Comparison of ENCODE assay signal across 30 cellular contexts in the genomic region with DNA sequence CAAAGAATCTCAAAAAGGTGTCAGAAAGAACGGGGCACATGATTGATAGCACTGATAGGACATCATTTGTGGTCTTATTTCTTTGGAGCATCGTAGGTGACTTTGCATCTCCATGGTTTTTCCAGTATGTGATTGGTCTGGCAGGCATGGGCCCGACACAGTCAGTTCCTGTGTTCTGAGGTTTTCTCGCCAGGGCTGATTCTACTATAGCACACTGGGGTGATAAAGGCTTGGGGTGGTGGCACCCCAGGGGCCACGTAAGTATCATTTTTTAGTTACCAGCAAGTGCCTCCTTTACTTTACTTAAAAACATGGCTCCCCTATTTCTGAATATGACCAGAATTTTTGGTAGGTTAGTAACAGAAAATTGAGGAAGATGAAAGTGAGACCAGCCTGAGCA.
"Had no signal": no experiment of that assay in that cellular context is flagged by ENCODE, and none has a peak within 500 bp of the region (broad histone marks: within the 10 kb centered on the region; RNA-seq: fewer than 3 reads in every experiment).

No MANE protein-coding gene starts in this region.

- H3K27ac Mint-ChIP-seq: activated B cell treated with CpG ODN at 0.5 μM for 24 hours; activated CD8-positive, alpha-beta T cell treated with anti-CD3 and anti-CD28 coated beads for 36 hours; activated naive CD4-positive, alpha-beta T cell treated with anti-CD3 and anti-CD28 coated beads, Interleukin-2, amount 10 ng/mL, durations not matched to agents 7 days and 5 days; activated naive CD4-positive, alpha-beta T cell treated with anti-CD3 and anti-CD28 coated beads, Interleukin-2, amount 50 U/mL, for 72 hours; activated naive CD8-positive, alpha-beta T cell treated with anti-CD3 and anti-CD28 coated beads, Interleukin-2, amount 10 ng/mL, durations not matched to agents 7 days and 5 days; effector memory CD8-positive, alpha-beta T cell; T-helper 17 cell; T-helper 2 cell treated with Interferon-gamma antibody and Interleukin-4, amounts not matched to agents 5 μg/mL and 100 μg/mL, for 36 hours had no signal

- H3K4me3 ChIP-seq: ascending aorta, esophagus squamous epithelium, gastroesophageal sphincter, heart right ventricle had no signal

- ATAC-seq: activated CD4-positive, CD25-positive, alpha-beta regulatory T cell treated with anti-CD3 and anti-CD28 coated beads, Interleukin-2, amount 50 U/mL, for 24 hours; activated CD8-positive, alpha-beta T cell treated with anti-CD3 and anti-CD28 coated beads for 36 hours; activated T-cell treated with anti-CD3 and anti-CD28 coated beads, Interleukin-2, amount 50 U/mL, for 4 hours; effector memory CD8-positive, alpha-beta T cell; gastroesophageal sphincter; heart right ventricle; T-helper 17 cell had no signal

- H3K27me3 Mint-ChIP-seq: activated B cell treated with CpG ODN at 0.5 μM for 24 hours; activated CD8-positive, alpha-beta T cell treated with anti-CD3 and anti-CD28 coated beads for 36 hours; activated naive CD4-positive, alpha-beta T cell treated with anti-CD3 and anti-CD28 coated beads, Interleukin-2, amount 10 ng/mL, durations not matched to agents 7 days and 5 days; activated naive CD8-positive, alpha-beta T cell treated with anti-CD3 and anti-CD28 coated beads, Interleukin-2, amount 10 ng/mL, durations not matched to agents 7 days and 5 days; effector memory CD8-positive, alpha-beta T cell had no signal

- H3K9me3 Mint-ChIP-seq: activated B cell treated with CpG ODN at 0.5 μM for 24 hours; activated CD8-positive, alpha-beta T cell treated with anti-CD3 and anti-CD28 coated beads for 36 hours; activated naive CD4-positive, alpha-beta T cell treated with anti-CD3 and anti-CD28 coated beads, Interleukin-2, amount 10 ng/mL, durations not matched to agents 7 days and 5 days; activated naive CD4-positive, alpha-beta T cell treated with anti-CD3 and anti-CD28 coated beads, Interleukin-2, amount 50 U/mL, for 72 hours; activated naive CD8-positive, alpha-beta T cell treated with anti-CD3 and anti-CD28 coated beads, Interleukin-2, amount 10 ng/mL, durations not matched to agents 7 days and 5 days; activated T-cell treated with anti-CD3 and anti-CD28 coated beads, Interleukin-2, amount 50 U/mL, for 4 hours; central memory CD8-positive, alpha-beta T cell; effector memory CD8-positive, alpha-beta T cell had no signal

- H3K4me1 Mint-ChIP-seq: activated B cell treated with CpG ODN at 0.5 μM for 24 hours; activated naive CD4-positive, alpha-beta T cell treated with anti-CD3 and anti-CD28 coated beads, Interleukin-2, amount 10 ng/mL, durations not matched to agents 7 days and 5 days; activated naive CD8-positive, alpha-beta T cell treated with anti-CD3 and anti-CD28 coated beads, Interleukin-2, amount 10 ng/mL, durations not matched to agents 7 days and 5 days; central memory CD8-positive, alpha-beta T cell; T-helper 17 cell had no signal

- H3K9me3 ChIP-seq: ascending aorta, esophagus squamous epithelium, gastroesophageal sphincter, heart right ventricle had no signal

- H3K36me3 ChIP-seq: brain microvascular endothelial cell, WERI-Rb-1 had no signal

- H3K4me3 Mint-ChIP-seq: activated B cell treated with CpG ODN at 0.5 μM for 24 hours; activated CD8-positive, alpha-beta T cell treated with anti-CD3 and anti-CD28 coated beads for 36 hours; activated naive CD4-positive, alpha-beta T cell treated with anti-CD3 and anti-CD28 coated beads, Interleukin-2, amount 10 ng/mL, durations not matched to agents 7 days and 5 days; activated naive CD8-positive, alpha-beta T cell treated with anti-CD3 and anti-CD28 coated beads, Interleukin-2, amount 10 ng/mL, durations not matched to agents 7 days and 5 days; activated T-cell treated with anti-CD3 and anti-CD28 coated beads, Interleukin-2, amount 50 U/mL, for 4 hours; central memory CD8-positive, alpha-beta T cell; effector memory CD8-positive, alpha-beta T cell; T-helper 17 cell; T-helper 2 cell treated with Interferon-gamma antibody and Interleukin-4, amounts not matched to agents 5 μg/mL and 100 μg/mL, for 36 hours had no signal

- H3K4me1 ChIP-seq: ascending aorta, esophagus squamous epithelium, gastroesophageal sphincter, heart right ventricle had no signal

- H3K27me3 ChIP-seq: ascending aorta, brain microvascular endothelial cell, esophagus squamous epithelium, gastroesophageal sphincter, heart right ventricle had no signal

- H3K27ac ChIP-seq: ascending aorta, brain microvascular endothelial cell, esophagus squamous epithelium, gastroesophageal sphincter, heart right ventricle, WERI-Rb-1 had no signal

- DNase-seq: activated B cell treated with CpG ODN at 0.5 μM for 24 hours; activated CD4-positive, alpha-beta T cell treated with anti-CD3 and anti-CD28 coated beads for 48 hours; activated CD4-positive, alpha-beta T cell treated with anti-CD3 and anti-CD28 coated beads, Interleukin-2, amount 50 U/mL, for 1 hour; activated CD4-positive, alpha-beta T cell treated with anti-CD3 and anti-CD28 coated beads, Interleukin-2, amount 50 U/mL, for 48 hours; activated CD8-positive, alpha-beta memory T cell treated with anti-CD3 and anti-CD28 coated beads for 24 hours; activated CD8-positive, alpha-beta T cell treated with anti-CD3 and anti-CD28 coated beads for 36 hours; activated gamma-delta T cell; activated naive CD4-positive, alpha-beta T cell; activated naive CD4-positive, alpha-beta T cell treated with anti-CD3 and anti-CD28 coated beads, Interleukin-2, amount 10 ng/mL, durations not matched to agents 7 days and 5 days; activated naive CD8-positive, alpha-beta T cell treated with anti-CD3 and anti-CD28 coated beads, Interleukin-2, amount 10 ng/mL, durations not matched to agents 7 days and 5 days; activated T-cell treated with anti-CD3 and anti-CD28 coated beads, Interleukin-2, amount 50 U/mL, for 4 hours; brain microvascular endothelial cell; cortex of kidney; dermis blood vessel endothelial cell; effector CD4-positive, alpha-beta T cell; effector memory CD8-positive, alpha-beta T cell; erythroblast; esophagus squamous epithelium; foreskin melanocyte; heart right ventricle; T-helper 1 cell; T-helper 17 cell; T1000; WERI-Rb-1 had no signal
